ENCODE assay signal across 8 cellular contexts in the genomic region with DNA sequence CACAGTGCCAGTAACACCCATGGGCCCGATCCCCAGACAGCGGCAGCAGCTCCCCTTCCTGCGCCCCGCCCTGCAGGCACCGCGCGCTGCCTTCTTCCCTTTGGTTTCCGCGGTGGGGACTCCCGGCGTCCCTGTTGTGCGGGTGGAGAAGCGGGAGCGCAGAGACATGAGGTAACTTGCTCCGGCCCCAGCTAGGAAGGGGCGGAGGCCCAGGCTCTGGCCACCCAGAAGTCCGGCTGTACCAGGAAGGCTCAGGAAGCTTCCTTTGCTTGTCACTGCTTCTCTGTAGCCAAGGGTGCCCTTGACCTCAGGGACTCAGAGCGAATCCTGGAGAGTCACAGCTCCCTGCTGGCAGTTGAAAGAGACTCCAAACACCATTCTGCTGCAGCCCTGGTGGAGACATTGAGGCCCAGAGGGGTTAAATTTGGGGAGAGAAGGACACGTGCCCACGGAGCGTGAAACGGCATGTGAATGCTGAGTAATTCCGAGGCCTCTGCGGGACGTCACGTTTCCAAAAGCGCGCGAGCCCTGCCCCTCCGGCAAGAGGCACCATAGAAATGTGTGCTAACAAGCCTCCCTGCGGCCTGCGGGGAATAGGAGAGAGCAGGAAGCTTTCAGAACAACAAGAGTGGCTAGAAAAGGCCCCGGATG. TPM values are rescaled to one million over a fixed set of nuclear protein-coding genes. Genes with fewer than 3 reads are reported as not detected.
DNase-seq lines count a peak whose midpoint lies in the region; ATAC-seq and TF ChIP-seq lines count a peak whose summit lies in the region.

No MANE protein-coding gene starts in this region.

- TF ChIP-seq CTCF in CD14-positive monocyte (IDR thresholded peaks at IDR 0.05) (no peak), esophagus muscularis mucosa (IDR thresholded peaks at IDR 0.05) (no peak), brain microvascular endothelial cell (IDR thresholded peaks at IDR 0.05; ENCODE audit: low read depth, low read length, missing control alignments) (no peak)

- peak overlapping the region in 4 of 7 donors; percentile 14 to 64 (median 19) for H3K27ac Mint-ChIP-seq in CD14-positive monocyte

- WGBS in esophagus muscularis mucosa: 26% methylated on average over 26 of the region's 33 CpGs

- peaks cover 0 to 15% (median 13%) of the 10 kb centered on the region in 4 donors for H3K4me1 ChIP-seq in esophagus muscularis mucosa

- no peaks in the 10 kb centered on the region for H3K36me3 ChIP-seq in esophagus muscularis mucosa
- H3K36me3 ChIP-seq in brain microvascular endothelial cell (replicated peaks): no peaks in the 10 kb centered on the region

- H3K4me1 Mint-ChIP-seq in CD14-positive monocyte: peaks cover 6% of the 10 kb centered on the region

- H3K9me3 Mint-ChIP-seq in CD14-positive monocyte: no peaks in the 10 kb centered on the region

- peak overlapping the region; percentile 58 to 71 (median 66) for H3K27ac ChIP-seq in esophagus muscularis mucosa (replicated peaks in 1 of 4)
- H3K27ac ChIP-seq in brain microvascular endothelial cell: no peak overlapping the region

- intact Hi-C loops in CD14-positive monocyte (cut with micrococcal nuclease): no loop called here
- intact Hi-C loops in esophagus muscularis mucosa (cut with DNase I): no loop called here

- peaks cover 0 to 12% (median 5%) of the 10 kb centered on the region in 3 donors for H3K27me3 Mint-ChIP-seq in CD14-positive monocyte (ENCODE audit: low read depth in 3 of 3)

- TF ChIP-seq POLR2A in esophagus muscularis mucosa (IDR thresholded peaks at IDR 0.05; ENCODE audit: low read depth): no peak

- H3K9me3 ChIP-seq in esophagus muscularis mucosa: no peaks in the 10 kb centered on the region

- no peak for TF ChIP-seq EP300 in esophagus muscularis mucosa (IDR thresholded peaks at IDR 0.05)

- peak overlapping the region in 1 of 2 donors; percentile 79 for H3K4me3 Mint-ChIP-seq in CD14-positive monocyte

- H3K4me3 ChIP-seq in esophagus muscularis mucosa (peak overlapping the region; percentile 7 to 41 (median 30)), brain microvascular endothelial cell (ENCODE audit: low read depth, low read length) (no peak overlapping the region)

- peak; percentile 72 for DNase-seq in CD14-positive monocyte (ENCODE audit: low spot score)
- DNase-seq in activated CD4-positive, alpha-beta T cell treated with anti-CD3 and anti-CD28 coated beads for 4 hours: peak; percentile 5 to 29
- DNase-seq in esophagus muscularis mucosa (ENCODE audit: extremely low spot score): no peak
- DNase-seq in occipital lobe (lab: John Stamatoyannopoulos, UW): peak; percentile 55
- no peak for DNase-seq in NCI-H524 (lab: John Stamatoyannopoulos, UW)
- no peak for DNase-seq in brain microvascular endothelial cell

- ATAC-seq in GM21528 (IDR thresholded peaks at IDR 0.05; ENCODE audit: low FRiP score, unreplicated experiment): no peak
- ATAC-seq in HG03045 (IDR thresholded peaks at IDR 0.05; ENCODE audit: unreplicated experiment): no peak

- H3K36me3 Mint-ChIP-seq in CD14-positive monocyte: no peaks in the 10 kb centered on the region

- in situ Hi-C loops in brain microvascular endothelial cell (cut with HindIII; ENCODE audit: low pct_ligation_motif_present, low sequenced_read_pairs): no loop called here

- H3K27me3 ChIP-seq in esophagus muscularis mucosa (no peaks in the 10 kb centered on the region), brain microvascular endothelial cell (replicated peaks) (no peaks in the 10 kb centered on the region)

RNA-seq across cellular contexts. Expression of a gene that starts 6.7 kb away (rescaled TPM):
- 1 to 10 TPM; 2.5 to 3.5 TPM for polyA plus RNA-seq in CD14-positive monocyte
- 10 to 100 TPM; 21.2 to 70.6 (median 53.8) TPM for total RNA-seq in esophagus muscularis mucosa
- total RNA-seq in occipital lobe: 22.5 TPM

RNA-seq across cellular contexts. Expression of a gene that starts 45.0 kb away (rescaled TPM):
- 1 to 10 TPM in 1 of 2 donors, under 1 TPM in 1; 0.86 to 2.2 TPM for polyA plus RNA-seq in CD14-positive monocyte
- total RNA-seq in esophagus muscularis mucosa (1 to 10 TPM; 5.8 to 8.6 (median 7.5) TPM), occipital lobe (14.3 TPM)

Comparison
In these comparisons a context has a peak if more than half of its experiments do, and no peak if none do; other contexts are left out.
1. DNase-seq: peak in CD14-positive monocyte (single experiment), activated CD4-positive, alpha-beta T cell treated with anti-CD3 and anti-CD28 coated beads for 4 hours (2 of 2) and occipital lobe (single experiment); none in esophagus muscularis mucosa (single experiment), NCI-H524 (0 of 2) and brain microvascular endothelial cell (single experiment).